Comparison of ENCODE assay signal across 17 cellular contexts in genomic region chr10:18164771-18165361, GRCh38. TPM values are rescaled to one million over a fixed set of nuclear protein-coding genes. Genes with fewer than 3 reads are reported as not detected.
A peak's percentile ranks its signal among the peaks of the same experiment; 100 is the strongest.
DNase-seq lines count a peak whose midpoint lies in the region; ATAC-seq and TF ChIP-seq lines count a peak whose summit lies in the region.
"Had no signal": no experiment of that assay in that cellular context is flagged by ENCODE, and none has a peak within 500 bp of the region (broad histone marks: within the 10 kb centered on the region; RNA-seq: fewer than 3 reads in every experiment).

No MANE protein-coding gene starts in this region.

- peak overlapping the region in 1 of 2 experiments; percentile 3; a peak in 1 of 4 replicates for H4K8ac ChIP-seq in IMR-90 (ENCODE audit: low read depth in 2 of 2, low read length in 2 of 2)

- H2BK120ac ChIP-seq in IMR-90 (ENCODE audit: low read depth, low read length), result peak overlapping the region; percentile 21; the same call in 1 of the 2 replicates

- H3K27me3 ChIP-seq in A673 (replicated peaks; ENCODE audit: insufficient read depth, low read depth, low read length, poor library complexity) (no peaks in the 10 kb centered on the region), IMR-90 (ENCODE audit: control insufficient read depth, insufficient read depth, low read length) (no peaks in the 10 kb centered on the region), thyroid gland (no peaks in the 10 kb centered on the region)
- H3K27me3 ChIP-seq: tibial artery had no signal

- 0 out of 2 replicates have a peak overlapping the region, but pooled peaks have one; percentile 45 for H2BK20ac ChIP-seq in IMR-90 (ENCODE audit: low read depth, low read length)

- DNase-seq in A673 (ENCODE audit: low spot score) (peak; percentile 46), IMR-90 (peak; percentile 97), dedifferentiated amniotic fluid mesenchymal stem cell (ENCODE audit: extremely low spot score) (peak; percentile 77), mesothelial cell of epicardium (ENCODE audit: low spot score in 2 of 2, unreplicated experiment in 2 of 2) (no peak), thyroid gland (no peak), activated gamma-delta T cell treated with Interleukin-2 at 50 U/mL for 16 hours (no peak)
- no peak for DNase-seq in activated naive CD4-positive, alpha-beta T cell treated with anti-CD3 and anti-CD28 coated beads, Interleukin-2, amount 50 U/mL, for 72 hours (ENCODE audit: low spot score in 2 of 2)
- no peak for DNase-seq in stimulated activated naive CD4-positive, alpha-beta T cell treated with Interleukin-2 at 50 U/mL for 16 hours (lab: John Stamatoyannopoulos, UW)
- DNase-seq: activated CD4-positive, alpha-beta memory T cell treated with anti-CD3 and anti-CD28 coated beads for 36 hours; activated naive CD4-positive, alpha-beta T cell treated with anti-CD3 and anti-CD28 coated beads, Interleukin-2, amount 10 ng/mL, durations not matched to agents 7 days and 5 days; head of caudate nucleus; NCI-H1417 treated with DMSO at 0.1 percent for 48 hours; NCI-H510A treated with DMSO at 0.1 percent for 48 hours; tibial artery had no signal

- WGBS in IMR-90 (ENCODE audit: extremely low coverage in 2 of 2, insufficient read length in 1 of 2), 2 experiments, result 13% methylated on average over 5 of the region's 11 CpGs; no CpG with 5 or more reads in 1 of the 2 experiments
- 74 to 83% methylated on average over 11 of the region's 11 CpGs for WGBS in thyroid gland, 2 donors

- H2BK5ac ChIP-seq in IMR-90 (ENCODE audit: low read depth, low read length, poor library complexity, severe bottlenecking), result peak overlapping the region; percentile 71

- peak overlapping the region; percentile 38 for H3K4ac ChIP-seq in IMR-90 (ENCODE audit: low read depth, low read length)

- H3K36me3 ChIP-seq in A673 (ENCODE audit: insufficient read depth, low read length, poor library complexity, severe bottlenecking) (peaks cover 10% of the 10 kb centered on the region), IMR-90 (ENCODE audit: control insufficient read depth, insufficient read depth, low read length) (no peaks in the 10 kb centered on the region; the same call in 1 of the 2 replicates), thyroid gland (no peaks in the 10 kb centered on the region)
- H3K36me3 ChIP-seq: tibial artery had no signal

- peaks cover 30% of the 10 kb centered on the region for H3K4me1 ChIP-seq in A673 (ENCODE audit: insufficient read depth, low read length, poor library complexity, severe bottlenecking)
- peaks cover 11% of the 10 kb centered on the region for H3K4me1 ChIP-seq in IMR-90 (ENCODE audit: control insufficient read depth, insufficient read depth, low read length)
- no peaks in the 10 kb centered on the region for H3K4me1 ChIP-seq in thyroid gland

- POLR2A ChIA-PET in A673 (lab: Charles Lee; ENCODE audit: low non-redundant PET) (no interaction called here), IMR-90 (lab: Charles Lee; ENCODE audit: unreplicated experiment) (no interaction called here)

- H2BK15ac ChIP-seq in IMR-90 (ENCODE audit: low read depth, low read length), result 0 out of 3 replicates have a peak overlapping the region, but pooled peaks have one; percentile 5

- H3K9me3 Mint-ChIP-seq in mesothelial cell of epicardium, result no peaks in the 10 kb centered on the region
- H3K9me3 Mint-ChIP-seq in activated naive CD4-positive, alpha-beta T cell treated with anti-CD3 and anti-CD28 coated beads, Interleukin-2, amount 50 U/mL, for 72 hours, result peaks cover 0 to 8% of the 10 kb centered on the region in 2 donors
- H3K9me3 Mint-ChIP-seq: activated CD4-positive, alpha-beta memory T cell treated with anti-CD3 and anti-CD28 coated beads for 36 hours; activated naive CD4-positive, alpha-beta T cell treated with anti-CD3 and anti-CD28 coated beads, Interleukin-2, amount 10 ng/mL, durations not matched to agents 7 days and 5 days had no signal

- H3K27ac ChIP-seq in A673 (ENCODE audit: low read depth, low read length, poor library complexity, severe bottlenecking) (peak overlapping the region; percentile 58), IMR-90 (ENCODE audit: insufficient read depth, low read length) (no peak overlapping the region), thyroid gland (no peak overlapping the region)
- H3K27ac ChIP-seq: tibial artery had no signal

- peaks cover 22% of the 10 kb centered on the region for H3K4me1 Mint-ChIP-seq in mesothelial cell of epicardium
- H3K4me1 Mint-ChIP-seq: activated naive CD4-positive, alpha-beta T cell treated with anti-CD3 and anti-CD28 coated beads, Interleukin-2, amount 10 ng/mL, durations not matched to agents 7 days and 5 days had no signal

- peaks cover 13% of the 10 kb centered on the region for H4K20me1 ChIP-seq in IMR-90 (ENCODE audit: insufficient read depth, low read length)

- ATAC-seq in IMR-90 (ENCODE audit: low read depth), result peak; percentile 76
- ATAC-seq in activated naive CD4-positive, alpha-beta T cell treated with anti-CD3 and anti-CD28 coated beads, Interleukin-2, amount 50 U/mL, for 72 hours, result no peak
- ATAC-seq: HepG2, Right ventricle myocardium inferior had no signal

- TF ChIP-seq RAD21 in IMR-90 (IDR thresholded peaks at IDR 0.05; ENCODE audit: low read length), result no peak

- H3K4me2 ChIP-seq in IMR-90 (ENCODE audit: low read depth, low read length), result peak overlapping the region; percentile 86

- H3K9me3 ChIP-seq in A673 (ENCODE audit: low read depth, low read length, poor library complexity, severe bottlenecking) (no peaks in the 10 kb centered on the region), IMR-90 (ENCODE audit: control insufficient read depth, insufficient read depth, low read length) (no peaks in the 10 kb centered on the region), thyroid gland (no peaks in the 10 kb centered on the region)
- H3K9me3 ChIP-seq: tibial artery had no signal

- H2AFZ ChIP-seq in IMR-90 (replicated peaks; ENCODE audit: low read length, poor library complexity), result no peak overlapping the region

- H3K4me3 ChIP-seq in A673 (ENCODE audit: low read depth, low read length, poor library complexity, severe bottlenecking), result no peak overlapping the region
- H3K4me3 ChIP-seq in IMR-90 (ENCODE audit: insufficient read depth, low read depth, low read length), result peak overlapping the region; percentile 2; the same call in 1 of the 2 replicates
- no peak overlapping the region for H3K4me3 ChIP-seq in thyroid gland (replicated peaks in 1 of 3)
- H3K4me3 ChIP-seq: tibial artery had no signal

- H3K18ac ChIP-seq in IMR-90 (ENCODE audit: low read depth, low read length), result peak overlapping the region; percentile 69

- no peak overlapping the region for H3K9ac ChIP-seq in IMR-90 (ENCODE audit: low read depth, low read length)

- no peak overlapping the region for H3K23ac ChIP-seq in IMR-90 (ENCODE audit: low read depth, low read length)

- H3K14ac ChIP-seq in IMR-90 (replicated peaks; ENCODE audit: low read depth, low read length), result no peak overlapping the region

- dilution Hi-C loops in IMR-90 (cut with HindIII; ENCODE audit: low sequenced_read_pairs, unreplicated experiment), result no loop called here

- H3K36me3 Mint-ChIP-seq in mesothelial cell of epicardium, result no peaks in the 10 kb centered on the region
- no peaks in the 10 kb centered on the region for H3K36me3 Mint-ChIP-seq in activated naive CD4-positive, alpha-beta T cell treated with anti-CD3 and anti-CD28 coated beads, Interleukin-2, amount 50 U/mL, for 72 hours
- H3K36me3 Mint-ChIP-seq: activated CD4-positive, alpha-beta memory T cell treated with anti-CD3 and anti-CD28 coated beads for 36 hours; activated naive CD4-positive, alpha-beta T cell treated with anti-CD3 and anti-CD28 coated beads, Interleukin-2, amount 10 ng/mL, durations not matched to agents 7 days and 5 days had no signal

- TF ChIP-seq CTCF in A673 (conservative IDR thresholded peaks at IDR 0.05; ENCODE audit: low read depth, low read length) (no peak), IMR-90 (conservative IDR thresholded peaks at IDR 0.05; ENCODE audit: low read depth, low read length) (no peak), mesothelial cell of epicardium (IDR thresholded peaks at IDR 0.05; ENCODE audit: unreplicated experiment) (no peak), thyroid gland (IDR thresholded peaks at IDR 0.05) (no peak)

- TF ChIP-seq POLR2A in IMR-90 (IDR thresholded peaks at IDR 0.05; ENCODE audit: low read depth, low read length), result no peak
- no peak for TF ChIP-seq POLR2A in thyroid gland (IDR thresholded peaks at IDR 0.05)

- peaks cover 8% of the 10 kb centered on the region for H3K9me1 ChIP-seq in IMR-90 (ENCODE audit: insufficient read depth, low read length)

- in situ Hi-C loops in IMR-90 (cut with MboI; ENCODE audit: low sequenced_read_pairs), result no loop called here

- no peaks in the 10 kb centered on the region for H3K79me1 ChIP-seq in IMR-90 (ENCODE audit: low read depth in 1 of 2, low read length in 2 of 2)

- H4K91ac ChIP-seq in IMR-90 (ENCODE audit: insufficient read depth, low read depth, low read length), result peak overlapping the region; percentile 63; the same call in 1 of the 2 replicates

- BruUV-seq in A673 (replicated peaks; lab: Mats Ljungman, UMichigan) (no TSS peak), IMR-90 (replicated peaks; lab: Mats Ljungman, UMichigan) (no TSS peak)

- peak overlapping the region; percentile 46; the same call in 1 of the 2 replicates for H2AK5ac ChIP-seq in IMR-90 (ENCODE audit: low read depth, low read length)

- H4K5ac ChIP-seq in IMR-90 (ENCODE audit: low read depth, low read length), result no peak overlapping the region; the same call in 1 of the 2 replicates

- no peak overlapping the region for H3K56ac ChIP-seq in IMR-90 (ENCODE audit: extremely low read depth, insufficient read depth, low read length)

- intact Hi-C loops in A673 (cut with micrococcal nuclease; ENCODE audit: unreplicated experiment), result no loop called here
- intact Hi-C loops in IMR-90 (cut with micrococcal nuclease), result no loop called here
- intact Hi-C loops in thyroid gland (cut with DNase I), result no loop called here

- peak overlapping the region; percentile 29 for H3K27ac Mint-ChIP-seq in mesothelial cell of epicardium
- H3K27ac Mint-ChIP-seq in activated naive CD4-positive, alpha-beta T cell treated with anti-CD3 and anti-CD28 coated beads, Interleukin-2, amount 50 U/mL, for 72 hours, result no peak overlapping the region
- H3K27ac Mint-ChIP-seq: activated CD4-positive, alpha-beta memory T cell treated with anti-CD3 and anti-CD28 coated beads for 36 hours; activated naive CD4-positive, alpha-beta T cell treated with anti-CD3 and anti-CD28 coated beads, Interleukin-2, amount 10 ng/mL, durations not matched to agents 7 days and 5 days had no signal

- no peaks in the 10 kb centered on the region for H3K27me3 Mint-ChIP-seq in mesothelial cell of epicardium (ENCODE audit: low read depth)
- H3K27me3 Mint-ChIP-seq: activated naive CD4-positive, alpha-beta T cell treated with anti-CD3 and anti-CD28 coated beads, Interleukin-2, amount 10 ng/mL, durations not matched to agents 7 days and 5 days had no signal

- peak overlapping the region; percentile 1 for H3K4me3 Mint-ChIP-seq in mesothelial cell of epicardium
- H3K4me3 Mint-ChIP-seq: activated CD4-positive, alpha-beta memory T cell treated with anti-CD3 and anti-CD28 coated beads for 36 hours; activated naive CD4-positive, alpha-beta T cell treated with anti-CD3 and anti-CD28 coated beads, Interleukin-2, amount 10 ng/mL, durations not matched to agents 7 days and 5 days had no signal

- CTCF ChIA-PET in A673 (lab: Charles Lee) (no interaction called here), IMR-90 (lab: Yijun Ruan, JAX) (no interaction called here)

- no peak overlapping the region for H2AK9ac ChIP-seq in IMR-90 (replicated peaks; ENCODE audit: low read depth, low read length, poor library complexity)

RNA-seq across cellular contexts. Expression of gene CACNB2, which starts 24.6 kb away (rescaled TPM):
- total RNA-seq in A673 (2021) (30.0 and 34.1 TPM in 2 replicates), IMR-90 (2012; rRNA removed) (0.28 and 0.36 TPM in 2 replicates), mesothelial cell of epicardium (10.0 to 13.1 TPM (median 13.0 TPM) in 3 replicates), thyroid gland (10 to 100 TPM in 1 of 4 donors, 1 to 10 TPM in 2, under 1 TPM in 1; 0.81 to 13.9 (median 4.5) TPM)
- polyA plus RNA-seq in IMR-90 (2012; rRNA removed), result 0.36 and 0.70 TPM in 2 replicates
- polyA plus RNA-seq in IMR-90 (2012; cell fraction: cytosol; rRNA removed), result 0.14 and 0.38 TPM in 2 replicates
- polyA plus RNA-seq in IMR-90 (2012; cell fraction: nucleus; rRNA removed; ENCODE audit: low replicate concordance), result 2.3 and 2.6 TPM in 2 replicates
- total RNA-seq in activated naive CD4-positive, alpha-beta T cell treated with anti-CD3 and anti-CD28 coated beads, Interleukin-2, amount 50 U/mL, for 72 hours, result not detected
- total RNA-seq: A172; activated CD4-positive, alpha-beta memory T cell treated with anti-CD3 and anti-CD28 coated beads for 36 hours; HepG2 had no signal
- polyA plus RNA-seq: HepG2 had no signal

Comparison
In these comparisons a context has a peak if more than half of its experiments do, and no peak if none do; other contexts are left out.
1. DNase-seq: peak in A673 (single experiment), IMR-90 (single experiment) and dedifferentiated amniotic fluid mesenchymal stem cell (single experiment); none in mesothelial cell of epicardium (0 of 2), thyroid gland (0 of 2), activated naive CD4-positive, alpha-beta T cell treated with anti-CD3 and anti-CD28 coated beads, Interleukin-2, amount 50 U/mL, for 72 hours (0 of 2), stimulated activated naive CD4-positive, alpha-beta T cell treated with Interleukin-2 at 50 U/mL for 16 hours (single experiment) and activated gamma-delta T cell treated with Interleukin-2 at 50 U/mL for 16 hours (single experiment).